ENCODE assay signal across 2 cellular contexts in genomic region chr10:1004294-1004693, GRCh38.
TF ChIP-seq lines count a peak whose summit lies in the region.

No MANE protein-coding gene starts in this region.

TF ChIP-seq in A549, 52 proteins besides CTCF, POLR2A, EP300 and RAD21:
- TF ChIP-seq FOSL2 (IDR thresholded peaks at IDR 0.05) = no peak
- TF ChIP-seq FOSL2 (CRISPR knock-in tag; IDR thresholded peaks at IDR 0.05) = no peak
- TF ChIP-seq HOXB13 (CRISPR knock-in tag; IDR thresholded peaks at IDR 0.05; ENCODE audit: low read depth) = no peak
- TF ChIP-seq FOSB (CRISPR knock-in tag; IDR thresholded peaks at IDR 0.05) = no peak
- TF ChIP-seq GATA3 (IDR thresholded peaks at IDR 0.05; ENCODE audit: borderline replicate concordance) = no peak
- no peak for TF ChIP-seq HDAC2 (IDR thresholded peaks at IDR 0.05)
- no peak for TF ChIP-seq BCL3 (IDR thresholded peaks at IDR 0.05)
- TF ChIP-seq ZFP36 (IDR thresholded peaks at IDR 0.05; ENCODE audit: borderline replicate concordance, partially characterized antibody) = no peak
- no peak for TF ChIP-seq REST (IDR thresholded peaks at IDR 0.05)
- no peak for TF ChIP-seq ELK1 (IDR thresholded peaks at IDR 0.05; ENCODE audit: low read depth, low read length)
- no peak for TF ChIP-seq ZNF302 (CRISPR knock-in tag; IDR thresholded peaks at IDR 0.05)
- TF ChIP-seq HOXB5 (CRISPR knock-in tag; IDR thresholded peaks at IDR 0.05) = no peak
- TF ChIP-seq SREBF2 (IDR thresholded peaks at IDR 0.05) = no peak
- no peak for TF ChIP-seq RCOR1 (IDR thresholded peaks at IDR 0.05; ENCODE audit: low read depth, low read length)
- TF ChIP-seq CBX2 (IDR thresholded peaks at IDR 0.05; ENCODE audit: borderline replicate concordance, low read depth) = no peak
TF ChIP-seq in A549: peak in this region for 0.

TF ChIP-seq in IMR-90, 13 proteins besides CTCF, POLR2A, EP300 and RAD21:
- TF ChIP-seq NFE2L2 (IDR thresholded peaks at IDR 0.05; ENCODE audit: low read depth, low read length) (no peak), MAFK (IDR thresholded peaks at IDR 0.05; ENCODE audit: low read depth, low read length) (no peak), FOS (IDR thresholded peaks at IDR 0.05; ENCODE audit: low read depth, low read length) (no peak), ELK1 (IDR thresholded peaks at IDR 0.05; ENCODE audit: borderline replicate concordance, low read depth, low read length) (no peak), MAZ (IDR thresholded peaks at IDR 0.05; ENCODE audit: borderline replicate concordance, low read depth, low read length) (no peak), SMC3 (IDR thresholded peaks at IDR 0.05; ENCODE audit: low read depth, low read length) (no peak), CEBPB (IDR thresholded peaks at IDR 0.05; ENCODE audit: low read depth, low read length) (no peak), RFX5 (IDR thresholded peaks at IDR 0.05; ENCODE audit: low read depth, low read length) (no peak)
